ENCODE assay signal across 12 cellular contexts in the genomic region with DNA sequence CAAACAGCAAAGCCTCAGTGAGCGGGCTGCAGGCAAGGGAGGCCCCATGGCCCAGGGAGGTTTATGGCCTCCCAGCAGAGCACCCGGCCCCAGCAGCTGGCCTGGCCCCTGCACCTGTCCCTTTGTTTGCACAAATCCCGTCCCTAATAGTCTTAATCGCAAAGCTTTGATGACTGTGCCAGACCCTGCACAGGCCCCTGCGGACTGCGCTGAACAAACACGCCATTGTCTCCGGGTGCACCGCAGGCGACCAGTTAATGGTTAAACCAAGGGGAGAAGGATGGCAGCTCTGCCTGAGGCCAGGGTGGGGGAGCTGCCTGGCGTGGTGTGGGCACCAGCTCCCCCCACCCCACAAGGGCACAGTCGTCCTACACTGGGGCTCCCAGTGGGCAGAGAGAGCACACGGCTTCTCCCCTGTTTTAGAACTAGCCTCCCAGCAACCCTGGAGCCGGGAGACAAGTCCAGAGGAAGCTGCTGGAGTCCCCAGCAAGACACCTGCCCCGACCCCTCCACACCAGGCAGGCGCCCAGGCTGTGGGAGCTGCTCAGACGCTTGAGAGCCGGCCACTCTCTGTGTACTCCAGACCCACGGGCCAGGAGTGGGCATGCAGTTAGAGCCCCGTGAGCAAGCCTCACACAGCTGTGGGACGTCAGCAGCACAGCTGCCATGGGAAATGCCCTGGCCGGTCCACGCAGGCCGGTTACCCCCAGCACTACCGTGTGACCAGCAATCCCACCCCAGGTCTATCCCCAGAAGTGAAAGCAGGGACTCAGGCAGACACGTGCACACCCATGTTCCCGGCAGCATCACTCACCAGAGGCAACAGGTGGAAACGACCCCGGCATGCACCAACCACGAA. TPM values are rescaled to one million over a fixed set of nuclear protein-coding genes. Genes with fewer than 3 reads are reported as not detected.
A peak's percentile ranks its signal among the peaks of the same experiment; 100 is the strongest.
DNase-seq lines count a peak whose midpoint lies in the region; ATAC-seq and TF ChIP-seq lines count a peak whose summit lies in the region.
"Had no signal": no experiment of that assay in that cellular context is flagged by ENCODE, and none has a peak within 500 bp of the region (broad histone marks: within the 10 kb centered on the region; RNA-seq: fewer than 3 reads in every experiment).

No MANE protein-coding gene starts in this region.

- no peaks in the 10 kb centered on the region for H3K9me3 Mint-ChIP-seq in neural crest cell
- H3K9me3 Mint-ChIP-seq: activated T-cell treated with anti-CD3 and anti-CD28 coated beads, Interleukin-2, amount 50 U/mL, for 4 hours had no signal

- no peak for ATAC-seq in GM21737 (IDR thresholded peaks at IDR 0.05; ENCODE audit: unreplicated experiment)
- ATAC-seq: activated T-cell treated with anti-CD3 and anti-CD28 coated beads, Interleukin-2, amount 50 U/mL, for 4 hours; K562; right cardiac atrium had no signal

- H3K27me3 Mint-ChIP-seq in neural crest cell (ENCODE audit: low read depth), result no peaks in the 10 kb centered on the region

- H3K4me1 Mint-ChIP-seq in neural crest cell, result peaks cover 29% of the 10 kb centered on the region

- H3K4me3 Mint-ChIP-seq in neural crest cell, result peak overlapping the region; percentile 61
- H3K4me3 Mint-ChIP-seq: activated T-cell treated with anti-CD3 and anti-CD28 coated beads, Interleukin-2, amount 50 U/mL, for 4 hours had no signal

- no peaks in the 10 kb centered on the region for H3K36me3 Mint-ChIP-seq in neural crest cell (ENCODE audit: low read depth)

- DNase-seq in D341Med (ENCODE audit: low spot score) (peak; percentile 27), NCI-H1092 treated with DMSO at 0.1 percent for 48 hours (lab: John Stamatoyannopoulos, UW) (peak; percentile 99), SHP77 treated with DMSO at 0.1 percent for 48 hours (lab: John Stamatoyannopoulos, UW) (peak; percentile 47), neural crest cell (ENCODE audit: low read depth, low spot score) (no peak), T-helper 2 cell (no peak), hepatic stellate cell (ENCODE audit: low spot score) (no peak), midbrain (lab: John Stamatoyannopoulos, UW) (no peak)
- DNase-seq: activated T-cell treated with anti-CD3 and anti-CD28 coated beads, Interleukin-2, amount 50 U/mL, for 4 hours had no signal

- no peak for TF ChIP-seq CTCF in neural crest cell (conservative IDR thresholded peaks at IDR 0.05)

- H3K27ac Mint-ChIP-seq in neural crest cell (ENCODE audit: unreplicated experiment), result peak overlapping the region; percentile 92

RNA-seq across cellular contexts. Expression of gene TH, which starts 39.7 kb away (rescaled TPM):
- 0.61 and 0.68 TPM in 2 replicates for total RNA-seq in neural crest cell
- total RNA-seq: activated T-cell treated with anti-CD3 and anti-CD28 coated beads, Interleukin-2, amount 50 U/mL, for 4 hours; Daoy; K562; right cardiac atrium had no signal

RNA-seq across cellular contexts. Expression of gene INS, which starts 50.3 kb away (rescaled TPM):
- not detected in 2 replicates for total RNA-seq in neural crest cell
- total RNA-seq: activated T-cell treated with anti-CD3 and anti-CD28 coated beads, Interleukin-2, amount 50 U/mL, for 4 hours; Daoy; K562 had no signal

RNA-seq across cellular contexts. Expression of gene ASCL2, which starts 59.0 kb away (rescaled TPM):
- total RNA-seq in neural crest cell, result 0.16 TPM in 1 of 2 replicates, not detected in the other
- total RNA-seq: Daoy had no signal

Comparison
In these comparisons a context has a peak if more than half of its experiments do, and no peak if none do; other contexts are left out.
1. DNase-seq: peak in D341Med (single experiment), NCI-H1092 treated with DMSO at 0.1 percent for 48 hours (single experiment) and SHP77 treated with DMSO at 0.1 percent for 48 hours (single experiment); none in neural crest cell (single experiment), T-helper 2 cell (0 of 5), hepatic stellate cell (single experiment) and midbrain (single experiment).